Comparison of ENCODE assay signal across 14 cellular contexts in genomic region chr22:37185646-37186227, GRCh38. TPM values are rescaled to one million over a fixed set of nuclear protein-coding genes. Genes with fewer than 3 reads are reported as not detected.
A peak's percentile ranks its signal among the peaks of the same experiment; 100 is the strongest.
DNase-seq lines count a peak whose midpoint lies in the region; ATAC-seq, FAIRE-seq and TF ChIP-seq lines count a peak whose summit lies in the region.
"Had no signal": no experiment of that assay in that cellular context is flagged by ENCODE, and none has a peak within 500 bp of the region (broad histone marks: within the 10 kb centered on the region; RNA-seq: fewer than 3 reads in every experiment).

No MANE protein-coding gene starts in this region.

- no peak overlapping the region for H3K4me3 Mint-ChIP-seq in activated naive CD4-positive, alpha-beta T cell treated with anti-CD3 and anti-CD28 coated beads, Interleukin-2, amount 10 ng/mL, durations not matched to agents 7 days and 5 days
- peak overlapping the region in 2 of 3 donors; percentile 66 to 71 for H3K4me3 Mint-ChIP-seq in T-cell
- peak overlapping the region; percentile 63 for H3K4me3 Mint-ChIP-seq in stimulated activated effector memory CD8-positive, alpha-beta T cell treated with anti-CD3 and anti-CD28 coated beads, Interleukin-12 subunit alpha, Interleukin-12 subunit beta, amount 100 ng/mL, for 72 hours
- H3K4me3 Mint-ChIP-seq in MCF 10A (ENCODE audit: unreplicated experiment): no peak overlapping the region

- H3K36me3 Mint-ChIP-seq in activated naive CD4-positive, alpha-beta T cell treated with anti-CD3 and anti-CD28 coated beads, Interleukin-2, amount 10 ng/mL, durations not matched to agents 7 days and 5 days: peaks cover 9% of the 10 kb centered on the region
- H3K36me3 Mint-ChIP-seq in T-cell: peaks cover 4% of the 10 kb centered on the region
- H3K36me3 Mint-ChIP-seq in stimulated activated effector memory CD8-positive, alpha-beta T cell treated with anti-CD3 and anti-CD28 coated beads, Interleukin-12 subunit alpha, Interleukin-12 subunit beta, amount 100 ng/mL, for 72 hours: peaks cover 6% of the 10 kb centered on the region
- H3K36me3 Mint-ChIP-seq in MCF 10A (ENCODE audit: insufficient read depth, unreplicated experiment): peaks cover 17% of the 10 kb centered on the region

- peaks cover 28 to 31% of the 10 kb centered on the region in 2 donors for H3K4me1 ChIP-seq in kidney (ENCODE audit: control insufficient read depth in 1 of 2, insufficient read depth in 1 of 2, low read depth in 1 of 2, low read length in 2 of 2)

- intact Hi-C loops in kidney (cut with DNase I): no loop called here
- intact Hi-C loops in MCF 10A (cut with micrococcal nuclease): no loop called here

- no peaks in the 10 kb centered on the region for H3K9me3 ChIP-seq in kidney (ENCODE audit: control insufficient read depth in 1 of 2, low read length in 2 of 2)
- H3K9me3 ChIP-seq: esophagus muscularis mucosa had no signal

- H3K27me3 Mint-ChIP-seq in activated naive CD4-positive, alpha-beta T cell treated with anti-CD3 and anti-CD28 coated beads, Interleukin-2, amount 10 ng/mL, durations not matched to agents 7 days and 5 days: peaks cover under 1% of the 10 kb centered on the region
- H3K27me3 Mint-ChIP-seq in T-cell: no peaks in the 10 kb centered on the region
- H3K27me3 Mint-ChIP-seq in MCF 10A (ENCODE audit: insufficient read depth, unreplicated experiment): no peaks in the 10 kb centered on the region

- H3K9ac ChIP-seq in kidney (ENCODE audit: low read length in 2 of 2): no peak overlapping the region

- H3K27ac Mint-ChIP-seq in activated naive CD4-positive, alpha-beta T cell treated with anti-CD3 and anti-CD28 coated beads, Interleukin-2, amount 10 ng/mL, durations not matched to agents 7 days and 5 days: peak overlapping the region; percentile 84
- H3K27ac Mint-ChIP-seq in T-cell: peak overlapping the region; percentile 89 to 94
- H3K27ac Mint-ChIP-seq in stimulated activated effector memory CD8-positive, alpha-beta T cell treated with anti-CD3 and anti-CD28 coated beads, Interleukin-12 subunit alpha, Interleukin-12 subunit beta, amount 100 ng/mL, for 72 hours: peak overlapping the region; percentile 83
- H3K27ac Mint-ChIP-seq in MCF 10A (ENCODE audit: low read depth, unreplicated experiment): no peak overlapping the region

- H3K27ac ChIP-seq in kidney (ENCODE audit: low read depth in 2 of 2, low read length in 2 of 2): no peak overlapping the region
- H3K27ac ChIP-seq: SK-N-MC had no signal

- POLR2A ChIA-PET in T-cell (lab: Charles Lee) (no interaction called here), MCF 10A (lab: Yijun Ruan, JAX) (no interaction called here)

- H3K9me3 Mint-ChIP-seq in activated naive CD4-positive, alpha-beta T cell treated with anti-CD3 and anti-CD28 coated beads, Interleukin-2, amount 10 ng/mL, durations not matched to agents 7 days and 5 days: no peaks in the 10 kb centered on the region
- no peaks in the 10 kb centered on the region for H3K9me3 Mint-ChIP-seq in T-cell
- H3K9me3 Mint-ChIP-seq in stimulated activated effector memory CD8-positive, alpha-beta T cell treated with anti-CD3 and anti-CD28 coated beads, Interleukin-12 subunit alpha, Interleukin-12 subunit beta, amount 100 ng/mL, for 72 hours: no peaks in the 10 kb centered on the region
- H3K9me3 Mint-ChIP-seq in MCF 10A (ENCODE audit: unreplicated experiment): no peaks in the 10 kb centered on the region
- H3K9me3 Mint-ChIP-seq: stimulated activated naive B cell treated with anti-CD40 and anti-IgM and Interleukin-4, amounts not matched to agents 10 μg/mL and 1 μg/mL and 100 μg/mL, for 72 hours had no signal

- TF ChIP-seq CTCF in kidney (IDR thresholded peaks at IDR 0.05; ENCODE audit: borderline replicate concordance, extremely low read depth, insufficient read depth) (no peak), MCF 10A (IDR thresholded peaks at IDR 0.05; ENCODE audit: unreplicated experiment) (no peak)

- no peak overlapping the region for H3K4me3 ChIP-seq in kidney (ENCODE audit: low read length in 2 of 2)
- H3K4me3 ChIP-seq: esophagus muscularis mucosa, GM23338, SK-N-MC had no signal

- no peaks in the 10 kb centered on the region for H3K36me3 ChIP-seq in kidney (ENCODE audit: control insufficient read depth in 1 of 2, insufficient read depth in 2 of 2, low read length in 2 of 2)

- CTCF ChIA-PET in activated naive CD4-positive, alpha-beta T cell treated with anti-CD3 and anti-CD28 coated beads, Interleukin-2, amount 10 ng/mL, durations not matched to agents 7 days and 5 days (lab: Charles Lee): interaction anchor here (1.1 kb wide), 1 partner anchor 12 kb away, joined by 3 read pairs; no protein-coding TSS in a partner anchor
- CTCF ChIA-PET in T-cell (lab: Charles Lee): no interaction called here
- CTCF ChIA-PET in MCF 10A (lab: Yijun Ruan, JAX): no interaction called here

- BruUV-seq in MCF 10A (replicated peaks; lab: Mats Ljungman, UMichigan): no TSS peak

- no peak for DNase-seq in activated naive CD4-positive, alpha-beta T cell treated with anti-CD3 and anti-CD28 coated beads, Interleukin-2, amount 10 ng/mL, durations not matched to agents 7 days and 5 days
- no peak for DNase-seq in activated naive CD4-positive, alpha-beta T cell (lab: John Stamatoyannopoulos, UW)
- DNase-seq in T-cell (no peak), kidney (peak; percentile 57), MCF 10A (ENCODE audit: unreplicated experiment) (no peak), D341Med (ENCODE audit: low spot score) (no peak)
- DNase-seq in stimulated activated effector memory CD8-positive, alpha-beta T cell treated with anti-CD3 and anti-CD28 coated beads, Interleukin-12 subunit alpha, Interleukin-12 subunit beta, amount 100 ng/mL, for 72 hours (ENCODE audit: low spot score in 2 of 2): no peak
- DNase-seq in effector CD8-positive, alpha-beta T cell (lab: John Stamatoyannopoulos, UW): no peak
- DNase-seq: NCI-H1105 treated with DMSO at 0.1 percent for 48 hours, NCI-H2227 treated with DMSO at 0.1 percent for 48 hours had no signal

- H3K4me1 Mint-ChIP-seq in activated naive CD4-positive, alpha-beta T cell treated with anti-CD3 and anti-CD28 coated beads, Interleukin-2, amount 10 ng/mL, durations not matched to agents 7 days and 5 days: peaks cover 61% of the 10 kb centered on the region
- peaks cover 50 to 57% (median 53%) of the 10 kb centered on the region in 3 donors for H3K4me1 Mint-ChIP-seq in T-cell
- H3K4me1 Mint-ChIP-seq in stimulated activated effector memory CD8-positive, alpha-beta T cell treated with anti-CD3 and anti-CD28 coated beads, Interleukin-12 subunit alpha, Interleukin-12 subunit beta, amount 100 ng/mL, for 72 hours: peaks cover 73% of the 10 kb centered on the region
- peaks cover 21% of the 10 kb centered on the region for H3K4me1 Mint-ChIP-seq in MCF 10A (ENCODE audit: insufficient read depth, unreplicated experiment)

- no peak for FAIRE-seq in kidney (lab: Jason Lieb, UNC)

- ATAC-seq in T-cell (replicated peaks in 1 of 4): peak in 2 of 4 experiments; percentile 4 to 40
- ATAC-seq in stimulated activated effector memory CD8-positive, alpha-beta T cell treated with anti-CD3 and anti-CD28 coated beads, Interleukin-12 subunit alpha, Interleukin-12 subunit beta, amount 100 ng/mL, for 72 hours: peak; percentile 5

RNA-seq across cellular contexts. Expression of gene C1QTNF6, which starts 2.3 kb away (rescaled TPM):
- total RNA-seq in T-cell (10 to 100 TPM in 4 of 5 donors, 1 to 10 TPM in 1; 9.0 to 26.4 (median 22.0) TPM), kidney (8.0 TPM), MCF 10A (2022) (6.6 and 11.6 TPM in 2 replicates)
- polyA plus RNA-seq in kidney (ENCODE audit: insufficient read depth, low read depth, low replicate concordance): 3.2 TPM

RNA-seq across cellular contexts. Expression of gene SSTR3, which starts 26.5 kb away (rescaled TPM):
- total RNA-seq in T-cell (1 to 10 TPM; 4.6 to 8.7 (median 5.3) TPM), kidney (0.13 TPM), MCF 10A (2022) (not detected in 2 replicates)
- 0.56 TPM for polyA plus RNA-seq in kidney (ENCODE audit: insufficient read depth, low read depth, low replicate concordance)
- total RNA-seq: esophagus muscularis mucosa had no signal
- polyA plus RNA-seq: GM23338 had no signal

RNA-seq across cellular contexts. Expression of gene IL2RB, which starts 36.0 kb away (rescaled TPM):
- total RNA-seq in T-cell (100 to 1,000 TPM in 2 of 5 donors, 10 to 100 TPM in 3; 53.6 to 118 (median 98.1) TPM), kidney (7.6 TPM), MCF 10A (2022) (not detected in 2 replicates)
- polyA plus RNA-seq in kidney (ENCODE audit: insufficient read depth, low read depth, low replicate concordance): 0.32 TPM

RNA-seq across cellular contexts. Expression of gene RAC2, which starts 58.3 kb away (rescaled TPM):
- 100 to 1,000 TPM; 353 to 413 (median 385) TPM for total RNA-seq in T-cell
- 38.6 TPM for total RNA-seq in kidney
- polyA plus RNA-seq in kidney (ENCODE audit: insufficient read depth, low read depth, low replicate concordance): 4.5 TPM
- 42.4 and 52.6 TPM in 2 replicates for total RNA-seq in MCF 10A (2022)

Comparison
In these comparisons a context has a peak if more than half of its experiments do, and no peak if none do; other contexts are left out.
1. H3K4me3 Mint-ChIP-seq: peak in T-cell (2 of 3) and stimulated activated effector memory CD8-positive, alpha-beta T cell treated with anti-CD3 and anti-CD28 coated beads, Interleukin-12 subunit alpha, Interleukin-12 subunit beta, amount 100 ng/mL, for 72 hours (single experiment); none in activated naive CD4-positive, alpha-beta T cell treated with anti-CD3 and anti-CD28 coated beads, Interleukin-2, amount 10 ng/mL, durations not matched to agents 7 days and 5 days (single experiment) and MCF 10A (single experiment).